ENCODE assay signal across 1 cellular context in genomic region chr17:65042911-65043310, GRCh38.
TF ChIP-seq lines count a peak whose summit lies in the region.

No MANE protein-coding gene starts in this region.

TF ChIP-seq in GM12878, 131 proteins besides CTCF, POLR2A, EP300 and RAD21:
- TF ChIP-seq ZBTB4 (CRISPR knock-in tag; IDR thresholded peaks at IDR 0.05), result no peak
- TF ChIP-seq STAT1 (conservative IDR thresholded peaks at IDR 0.05), result no peak
